In genomic region chr1:210684466-210685294, GRCh38 we compare ENCODE assay signal across 14 cellular contexts.
DNase-seq lines count a peak whose midpoint lies in the region; ATAC-seq and TF ChIP-seq lines count a peak whose summit lies in the region.
"Had no signal": no experiment of that assay in that cellular context is flagged by ENCODE, and none has a peak within 500 bp of the region (broad histone marks: within the 10 kb centered on the region; RNA-seq: fewer than 3 reads in every experiment).

No MANE protein-coding gene starts in this region.

- H3K27me3 Mint-ChIP-seq in T-cell (no peaks in the 10 kb centered on the region), CD14-positive monocyte (ENCODE audit: low read depth in 3 of 3) (peaks cover 0 to 2% (median 0%) of the 10 kb centered on the region in 3 donors)

- H3K9me3 Mint-ChIP-seq in T-cell (no peaks in the 10 kb centered on the region), CD14-positive monocyte (peaks cover 0 to 3% (median 0%) of the 10 kb centered on the region in 7 donors)

- no peak overlapping the region for H3K27ac ChIP-seq in testis
- H3K27ac ChIP-seq: epithelial cell of prostate, neutrophil had no signal

- H3K9me3 ChIP-seq in testis, result no peaks in the 10 kb centered on the region
- H3K9me3 ChIP-seq: neutrophil had no signal

- 70 to 93% methylated on average over 5 of the region's 5 CpGs for WGBS in testis, 2 donors

- H3K36me3 Mint-ChIP-seq in T-cell (peaks cover 6% of the 10 kb centered on the region), CD14-positive monocyte (no peaks in the 10 kb centered on the region)

- in situ Hi-C loops in GM13976 (cut with MboI; ENCODE audit: low sequenced_read_pairs, unreplicated experiment), result no loop called here

- POLR2A ChIA-PET in T-cell (lab: Charles Lee), result no interaction called here

- intact Hi-C loops in testis (cut with DNase I; ENCODE audit: low total_unique reads) (no loop called here), CD14-positive monocyte (cut with micrococcal nuclease) (no loop called here)

- H3K4me3 Mint-ChIP-seq in T-cell, result no peak overlapping the region
- H3K4me3 Mint-ChIP-seq in CD14-positive monocyte, result no peak overlapping the region

- no peak for TF ChIP-seq POLR2A in testis (IDR thresholded peaks at IDR 0.05)

- ATAC-seq in GM19328 (IDR thresholded peaks at IDR 0.05; ENCODE audit: unreplicated experiment) (peak; percentile 82), HG02798 (IDR thresholded peaks at IDR 0.05; ENCODE audit: poor library complexity, unreplicated experiment) (peak; percentile 92), HG03521 (IDR thresholded peaks at IDR 0.05; ENCODE audit: unreplicated experiment) (peak; percentile 77), T-cell (replicated peaks in 1 of 4) (no peak)
- ATAC-seq: HepG2 had no signal

- no peak for TF ChIP-seq CTCF in GM13976 (IDR thresholded peaks at IDR 0.05; ENCODE audit: borderline replicate concordance, control extremely low read depth, extremely low read depth, insufficient read depth, missing control alignments)
- TF ChIP-seq CTCF in testis (IDR thresholded peaks at IDR 0.05), result no peak
- TF ChIP-seq CTCF in CD14-positive monocyte (IDR thresholded peaks at IDR 0.05), result no peak

- no peak overlapping the region for H3K4me3 ChIP-seq in testis

- CTCF ChIA-PET in T-cell (lab: Charles Lee), result no interaction called here

- DNase-seq in GM13976 (ENCODE audit: low spot score) (peak; percentile 76), testis (no peak), T-cell (no peak), CD14-positive monocyte (ENCODE audit: low spot score) (no peak), ecto neural progenitor cell (ENCODE audit: low spot score) (no peak)
- DNase-seq: activated CD4-positive, alpha-beta T cell treated with anti-CD3 and anti-CD28 coated beads, Interleukin-2, amount 50 U/mL, for 4 hours; aorta; stimulated activated CD4-positive, alpha-beta T cell treated with anti-CD3 and anti-CD28 coated beads, Interleukin-2, amount 100 ng/mL, for 48 hours had no signal

- H3K27me3 ChIP-seq in testis, result no peaks in the 10 kb centered on the region
- H3K27me3 ChIP-seq: neutrophil had no signal

- peaks cover 4% of the 10 kb centered on the region for H3K4me1 ChIP-seq in testis

- H3K4me1 Mint-ChIP-seq in T-cell (no peaks in the 10 kb centered on the region), CD14-positive monocyte (peaks cover 16% of the 10 kb centered on the region)

- no peaks in the 10 kb centered on the region for H3K36me3 ChIP-seq in testis (ENCODE audit: low read depth, missing control alignments)
- H3K36me3 ChIP-seq: neutrophil had no signal

- no peak overlapping the region for H3K27ac Mint-ChIP-seq in T-cell
- H3K27ac Mint-ChIP-seq in CD14-positive monocyte, result no peak overlapping the region

Comparison
In these comparisons a context has a peak if more than half of its experiments do, and no peak if none do; other contexts are left out.
1. ATAC-seq: peak in GM19328 (single experiment), HG02798 (single experiment) and HG03521 (single experiment); none in T-cell (0 of 4).